In genomic region chr14:76089575-76089974, GRCh38 we compare ENCODE assay signal across 24 cellular contexts.
"Had no signal": no experiment of that assay in that cellular context is flagged by ENCODE, and none has a peak within 500 bp of the region (broad histone marks: within the 10 kb centered on the region; RNA-seq: fewer than 3 reads in every experiment).

No MANE protein-coding gene starts in this region.

- H3K27ac Mint-ChIP-seq: activated CD4-positive, alpha-beta T cell treated with anti-CD3 and anti-CD28 coated beads, Interleukin-2, amount 10 ng/mL, durations not matched to agents 24 days and 14 days; activated CD8-positive, alpha-beta T cell treated with anti-CD3 and anti-CD28 coated beads, Interleukin-2, amount 10 ng/mL, durations not matched to agents 7 days and 5 days; activated naive CD4-positive, alpha-beta T cell treated with anti-CD3 and anti-CD28 coated beads, Interleukin-2, amount 50 U/mL, for 24 hours; activated T-helper 1 cell treated with anti-CD3 and anti-CD28 coated beads, Interleukin-12 subunit alpha, Interleukin-12 subunit beta, Interleukin-2, Interleukin-4 antibody, amounts not matched to agents 30 ng/mL and 10 ng/mL and 1 ng/mL, durations not matched to agents 14 hours and 24 hours and 36 hours; memory B cell; stimulated activated memory B cell treated with anti-CD40 and anti-IgM and Interleukin-4, amounts not matched to agents 10 μg/mL and 1 μg/mL and 100 μg/mL, for 72 hours; T-helper 17 cell had no signal

- H3K27me3 Mint-ChIP-seq: activated CD4-positive, alpha-beta T cell treated with anti-CD3 and anti-CD28 coated beads, Interleukin-2, amount 10 ng/mL, durations not matched to agents 24 days and 14 days; activated naive CD4-positive, alpha-beta T cell treated with anti-CD3 and anti-CD28 coated beads, Interleukin-2, amount 50 U/mL, for 24 hours; stimulated activated memory B cell treated with anti-CD40 and anti-IgM and Interleukin-4, amounts not matched to agents 10 μg/mL and 1 μg/mL and 100 μg/mL, for 72 hours had no signal

- H3K9me3 ChIP-seq: body of pancreas, neutrophil, ovary, sigmoid colon, thoracic aorta, upper lobe of left lung had no signal

- H3K27ac ChIP-seq: body of pancreas, neutrophil, ovary, thoracic aorta, upper lobe of left lung had no signal

- H3K36me3 ChIP-seq: neutrophil, ovary, thoracic aorta, upper lobe of left lung had no signal

- H3K9me3 Mint-ChIP-seq: activated CD4-positive, alpha-beta T cell treated with anti-CD3 and anti-CD28 coated beads, Interleukin-2, amount 10 ng/mL, durations not matched to agents 24 days and 14 days; activated naive CD4-positive, alpha-beta T cell treated with anti-CD3 and anti-CD28 coated beads, Interleukin-2, amount 50 U/mL, for 24 hours; activated T-helper 1 cell treated with anti-CD3 and anti-CD28 coated beads, Interleukin-12 subunit alpha, Interleukin-12 subunit beta, Interleukin-2, Interleukin-4 antibody, amounts not matched to agents 30 ng/mL and 10 ng/mL and 1 ng/mL, durations not matched to agents 14 hours and 24 hours and 36 hours; memory B cell; nephron; stimulated activated memory B cell treated with anti-CD40 and anti-IgM and Interleukin-4, amounts not matched to agents 10 μg/mL and 1 μg/mL and 100 μg/mL, for 72 hours had no signal

- H3K4me3 ChIP-seq: body of pancreas, ovary, sigmoid colon, smooth muscle cell, thoracic aorta, upper lobe of left lung had no signal

- H3K4me1 ChIP-seq: body of pancreas, sigmoid colon, upper lobe of left lung had no signal

- H3K4me1 Mint-ChIP-seq: activated CD4-positive, alpha-beta T cell treated with anti-CD3 and anti-CD28 coated beads, Interleukin-2, amount 10 ng/mL, durations not matched to agents 24 days and 14 days; activated naive CD4-positive, alpha-beta T cell treated with anti-CD3 and anti-CD28 coated beads, Interleukin-2, amount 50 U/mL, for 24 hours; memory B cell; stimulated activated memory B cell treated with anti-CD40 and anti-IgM and Interleukin-4, amounts not matched to agents 10 μg/mL and 1 μg/mL and 100 μg/mL, for 72 hours had no signal

- H3K4me3 Mint-ChIP-seq: activated CD4-positive, alpha-beta T cell treated with anti-CD3 and anti-CD28 coated beads, Interleukin-2, amount 10 ng/mL, durations not matched to agents 24 days and 14 days; activated CD8-positive, alpha-beta T cell treated with anti-CD3 and anti-CD28 coated beads, Interleukin-2, amount 10 ng/mL, durations not matched to agents 7 days and 5 days; activated naive CD4-positive, alpha-beta T cell treated with anti-CD3 and anti-CD28 coated beads, Interleukin-2, amount 50 U/mL, for 24 hours; activated T-helper 1 cell treated with anti-CD3 and anti-CD28 coated beads, Interleukin-12 subunit alpha, Interleukin-12 subunit beta, Interleukin-2, Interleukin-4 antibody, amounts not matched to agents 30 ng/mL and 10 ng/mL and 1 ng/mL, durations not matched to agents 14 hours and 24 hours and 36 hours; memory B cell; stimulated activated memory B cell treated with anti-CD40 and anti-IgM and Interleukin-4, amounts not matched to agents 10 μg/mL and 1 μg/mL and 100 μg/mL, for 72 hours; T-helper 17 cell had no signal

- H3K36me3 Mint-ChIP-seq: activated naive CD4-positive, alpha-beta T cell treated with anti-CD3 and anti-CD28 coated beads, Interleukin-2, amount 50 U/mL, for 24 hours; memory B cell; stimulated activated memory B cell treated with anti-CD40 and anti-IgM and Interleukin-4, amounts not matched to agents 10 μg/mL and 1 μg/mL and 100 μg/mL, for 72 hours had no signal

- H3K27me3 ChIP-seq: body of pancreas, ovary, sigmoid colon, upper lobe of left lung had no signal

- ATAC-seq: activated CD4-positive, CD25-positive, alpha-beta regulatory T cell treated with anti-CD3 and anti-CD28 coated beads, Interleukin-2, amount 50 U/mL, for 24 hours; activated CD8-positive, alpha-beta T cell treated with anti-CD3 and anti-CD28 coated beads, Interleukin-2, amount 10 ng/mL, durations not matched to agents 7 days and 5 days; body of pancreas; stimulated activated memory B cell treated with anti-CD40 and anti-IgM and Interleukin-4, amounts not matched to agents 10 μg/mL and 1 μg/mL and 100 μg/mL, for 72 hours; T-helper 17 cell had no signal

- DNase-seq: activated CD4-positive, alpha-beta T cell treated with anti-CD3 and anti-CD28 coated beads, Interleukin-2, amount 10 ng/mL, durations not matched to agents 24 days and 14 days; activated CD8-positive, alpha-beta T cell treated with anti-CD3 and anti-CD28 coated beads, Interleukin-2, amount 10 ng/mL, durations not matched to agents 7 days and 5 days; activated gamma-delta T cell; anterior cingulate cortex; body of pancreas; central memory CD4-positive, alpha-beta T cell; dermis blood vessel endothelial cell; effector memory CD4-positive, alpha-beta T cell; foreskin melanocyte; sigmoid colon; stimulated activated CD4-positive, alpha-beta T cell treated with anti-CD3 and anti-CD28 coated beads, Interleukin-15, amount 100 ng/mL, for 24 hours; SW 1271; T-helper 17 cell had no signal
